8 cellular contexts compared by ENCODE assay signal in genomic region chr2:8684885-8685696, GRCh38. TPM values are rescaled to one million over a fixed set of nuclear protein-coding genes. Genes with fewer than 3 reads are reported as not detected.
DNase-seq lines count a peak whose midpoint lies in the region; ATAC-seq, FAIRE-seq and TF ChIP-seq lines count a peak whose summit lies in the region.

No MANE protein-coding gene starts in this region.

- TF ChIP-seq POLR2A in GM12892 (IDR thresholded peaks at IDR 0.05; ENCODE audit: low read depth, low read length): 0 out of 2 replicates have a peak, but pooled peaks have one; percentile 50
- peak in 2 of 3 donors; percentile 67 to 78 for TF ChIP-seq POLR2A in body of pancreas (IDR thresholded peaks at IDR 0.05)

- H3K4me1 ChIP-seq in body of pancreas: peaks cover 23% of the 10 kb centered on the region
- H3K4me1 ChIP-seq in skeletal muscle tissue (ENCODE audit: control insufficient read depth in 3 of 3, insufficient read depth in 3 of 3, low read length in 3 of 3): peaks cover 18 to 30% (median 25%) of the 10 kb centered on the region in 3 donors

- peak overlapping the region; percentile 95 for H3K27ac Mint-ChIP-seq in T-helper 1 cell treated with Interleukin-12 subunit alpha and Interleukin-12 subunit beta and Interleukin-4 antibody, amounts not matched to agents 30 μg/mL and 1 μg/mL, for 36 hours

- FAIRE-seq in GM12892 (lab: Jason Lieb, UNC): no peak

- peaks cover 7% of the 10 kb centered on the region for H3K27me3 Mint-ChIP-seq in T-helper 1 cell treated with Interleukin-12 subunit alpha and Interleukin-12 subunit beta and Interleukin-4 antibody, amounts not matched to agents 30 μg/mL and 1 μg/mL, for 36 hours (ENCODE audit: low read depth)

- no peak for TF ChIP-seq CTCF in body of pancreas (IDR thresholded peaks at IDR 0.05)

- H3K9ac ChIP-seq in skeletal muscle tissue (ENCODE audit: low read depth in 1 of 3, low read length in 3 of 3): peak overlapping the region; percentile 20 to 72 (median 68)

- H3K27me3 ChIP-seq in body of pancreas: no peaks in the 10 kb centered on the region
- H3K27me3 ChIP-seq in skeletal muscle tissue (ENCODE audit: control insufficient read depth in 3 of 3, insufficient read depth in 3 of 3, low read length in 3 of 3): no peaks in the 10 kb centered on the region

- WGBS in body of pancreas, 2 donors: 2 to 3% methylated on average over 42 to 69 of the region's 87 CpGs

- peaks cover 27% of the 10 kb centered on the region for H3K36me3 Mint-ChIP-seq in T-helper 1 cell treated with Interleukin-12 subunit alpha and Interleukin-12 subunit beta and Interleukin-4 antibody, amounts not matched to agents 30 μg/mL and 1 μg/mL, for 36 hours (ENCODE audit: low read depth)

- H3K4me3 ChIP-seq in body of pancreas (peak overlapping the region in 1 of 2 donors; percentile 11), skeletal muscle tissue (ENCODE audit: low read length in 3 of 3) (peak overlapping the region; percentile 55 to 66 (median 65))

- ATAC-seq in body of pancreas: peak; percentile 3

- H3K9me3 ChIP-seq in body of pancreas (no peaks in the 10 kb centered on the region), skeletal muscle tissue (ENCODE audit: control insufficient read depth in 3 of 3, low read length in 3 of 3) (no peaks in the 10 kb centered on the region)

- H3K36me3 ChIP-seq in body of pancreas (replicated peaks in 1 of 2; ENCODE audit: insufficient read depth in 1 of 2, low read depth in 2 of 2) (no peaks in the 10 kb centered on the region), skeletal muscle tissue (ENCODE audit: control insufficient read depth in 3 of 3, insufficient read depth in 3 of 3, low read length in 3 of 3) (peaks cover 0 to 2% (median 0%) of the 10 kb centered on the region in 3 donors)

- H3K4me3 Mint-ChIP-seq in T-helper 1 cell treated with Interleukin-12 subunit alpha and Interleukin-12 subunit beta and Interleukin-4 antibody, amounts not matched to agents 30 μg/mL and 1 μg/mL, for 36 hours: peak overlapping the region; percentile 99

- H3K27ac ChIP-seq in body of pancreas: peak overlapping the region; percentile 60 to 82 (median 80)
- peak overlapping the region; percentile 49 for H3K27ac ChIP-seq in skeletal muscle tissue (ENCODE audit: low read depth, low read length)

- peaks cover 19% of the 10 kb centered on the region for H3K4me1 Mint-ChIP-seq in T-helper 1 cell treated with Interleukin-12 subunit alpha and Interleukin-12 subunit beta and Interleukin-4 antibody, amounts not matched to agents 30 μg/mL and 1 μg/mL, for 36 hours (ENCODE audit: low read depth)

- H3K9me3 Mint-ChIP-seq in T-helper 1 cell treated with Interleukin-12 subunit alpha and Interleukin-12 subunit beta and Interleukin-4 antibody, amounts not matched to agents 30 μg/mL and 1 μg/mL, for 36 hours: no peaks in the 10 kb centered on the region

- DNase-seq in GM12892 (ENCODE audit: insufficient read length) (no peak), LoVo (ENCODE audit: low spot score) (peak; percentile 62), body of pancreas (peak; percentile 63 to 69 (median 66)), iPS-NIHi11 (ENCODE audit: low spot score) (peak; percentile 61), NCI-H1694 treated with DMSO at 0.1 percent for 48 hours (lab: John Stamatoyannopoulos, UW) (no peak), cerebellar nuclear complex (lab: John Stamatoyannopoulos, UW) (no peak)

- intact Hi-C loops in body of pancreas (cut with DNase I): loop anchor here (5.0 kb wide), 1 partner anchor 1258 kb away; no protein-coding TSS in a partner anchor

RNA-seq across cellular contexts. Expression of gene ID2, which starts 3.2 kb away (rescaled TPM):
- polyA plus RNA-seq in GM12892 (2012; ENCODE audit: missing spikeins): 23.8 TPM
- total RNA-seq in body of pancreas (100 to 1,000 TPM in 1 of 2 donors, 10 to 100 TPM in 1; 50.3 to 157 TPM), skeletal muscle tissue (35.0 TPM)

Comparison
In these comparisons a context has a peak if more than half of its experiments do, and no peak if none do; other contexts are left out.
1. DNase-seq: peak in LoVo (single experiment), body of pancreas (4 of 4) and iPS-NIHi11 (single experiment); none in GM12892 (single experiment), NCI-H1694 treated with DMSO at 0.1 percent for 48 hours (single experiment) and cerebellar nuclear complex (0 of 2).